In genomic region chr6:13923527-13924145, GRCh38 we compare ENCODE assay signal across 8 cellular contexts. TPM values are rescaled to one million over a fixed set of nuclear protein-coding genes. Genes with fewer than 3 reads are reported as not detected.
DNase-seq lines count a peak whose midpoint lies in the region; ATAC-seq, FAIRE-seq and TF ChIP-seq lines count a peak whose summit lies in the region.

No MANE protein-coding gene starts in this region.

- H3K27ac ChIP-seq in OCI-LY3 (ENCODE audit: low read length): peak overlapping the region; percentile 74
- H3K27ac ChIP-seq in endothelial cell of umbilical vein (ENCODE audit: insufficient read depth, low read depth, low read length): no peak overlapping the region
- peak overlapping the region; percentile 28 for H3K27ac ChIP-seq in osteoblast (ENCODE audit: low read depth, low read length)
- H3K27ac ChIP-seq in SJCRH30: no peak overlapping the region

- CTCF ChIA-PET in endothelial cell of umbilical vein (lab: Charles Lee): interaction anchor here (1.4 to 3.8 kb wide), 7 partner anchors 9 to 143 kb away, joined by 5 to 47 read pairs (median 18); no protein-coding TSS in a partner anchor

- H3K9me3 ChIP-seq in OCI-LY3 (ENCODE audit: insufficient read depth, low read length): no peaks in the 10 kb centered on the region
- no peaks in the 10 kb centered on the region for H3K9me3 ChIP-seq in endothelial cell of umbilical vein (replicated peaks; ENCODE audit: control insufficient read depth, insufficient read depth, low read length)
- H3K9me3 ChIP-seq in osteoblast (ENCODE audit: low read depth, low read length): no peaks in the 10 kb centered on the region
- H3K9me3 ChIP-seq in SJCRH30 (replicated peaks): no peaks in the 10 kb centered on the region

- DNase-seq in ELR (ENCODE audit: low read depth) (peak; percentile 86), endothelial cell of umbilical vein (ENCODE audit: low read depth, low spot score) (peak; percentile 48), osteoblast (ENCODE audit: insufficient read length, low spot score, missing footprints) (peak; percentile 95), KG1 (lab: John Stamatoyannopoulos, UW) (no peak), COR-L47 (lab: John Stamatoyannopoulos, UW) (no peak), SJCRH30 (no peak)

- no peak for ATAC-seq in HG03469 (IDR thresholded peaks at IDR 0.05; ENCODE audit: unreplicated experiment)

- H3K4me3 ChIP-seq in OCI-LY3 (ENCODE audit: low read length) (peak overlapping the region; percentile 87), endothelial cell of umbilical vein (replicated peaks in 1 of 3; ENCODE audit: insufficient read depth in 1 of 3, low read depth in 1 of 3, low read length in 3 of 3) (peak overlapping the region in 1 of 3 experiments; percentile 55), osteoblast (ENCODE audit: insufficient read depth, low read length) (peak overlapping the region; percentile 79), SJCRH30 (no peak overlapping the region)

- H3K4me2 ChIP-seq in OCI-LY3 (ENCODE audit: low read length) (peak overlapping the region; percentile 94), endothelial cell of umbilical vein (ENCODE audit: insufficient read depth, low read length) (peak overlapping the region; percentile 70), osteoblast (ENCODE audit: insufficient read depth, low read length) (peak overlapping the region; percentile 99)

- intact Hi-C loops in endothelial cell of umbilical vein (cut with micrococcal nuclease): loop anchor here (1.0 to 5.0 kb wide), 2 partner anchors 10 to 111 kb away; partner anchors contain the start of gene MCUR1

- POLR2A ChIA-PET in endothelial cell of umbilical vein (lab: Charles Lee): interaction anchor here (0.6 kb wide), 1 partner anchor 123 kb away, joined by 3 read pairs; no protein-coding TSS in a partner anchor

- peak overlapping the region; percentile 71 for H2AFZ ChIP-seq in OCI-LY3 (ENCODE audit: low read depth, low read length)
- peak overlapping the region; percentile 91 for H2AFZ ChIP-seq in endothelial cell of umbilical vein (ENCODE audit: low read depth, low read length)
- H2AFZ ChIP-seq in osteoblast (ENCODE audit: low read length): peak overlapping the region; percentile 94

- H3K4me1 ChIP-seq in OCI-LY3 (ENCODE audit: low read length) (peaks cover 21% of the 10 kb centered on the region), endothelial cell of umbilical vein (ENCODE audit: control insufficient read depth, extremely low read depth, insufficient read depth, low read length) (peaks cover 17% of the 10 kb centered on the region), osteoblast (ENCODE audit: insufficient read depth, low read length) (peaks cover 14% of the 10 kb centered on the region), SJCRH30 (no peaks in the 10 kb centered on the region)

- H4K20me1 ChIP-seq in OCI-LY3 (ENCODE audit: insufficient read depth, low read length): no peaks in the 10 kb centered on the region; the same call in 1 of the 2 replicates
- no peaks in the 10 kb centered on the region for H4K20me1 ChIP-seq in endothelial cell of umbilical vein (replicated peaks; ENCODE audit: control insufficient read depth, extremely low read depth, insufficient read depth, low read length)
- H4K20me1 ChIP-seq in osteoblast (ENCODE audit: insufficient read depth, low read length): no peaks in the 10 kb centered on the region

- dilution Hi-C loops in endothelial cell of umbilical vein (cut with MboI; ENCODE audit: extremely low pct_ligation_motif_present, low sequenced_read_pairs): no loop called here

- H3K9ac ChIP-seq in OCI-LY3 (ENCODE audit: low read length): peak overlapping the region; percentile 72
- no peak overlapping the region for H3K9ac ChIP-seq in endothelial cell of umbilical vein (replicated peaks; ENCODE audit: extremely low read depth, insufficient read depth, low read length)

- no TSS peak for BruUV-seq in endothelial cell of umbilical vein (replicated peaks; lab: Mats Ljungman, UMichigan)

- TF ChIP-seq POLR2A in endothelial cell of umbilical vein (IDR thresholded peaks at IDR 0.05; ENCODE audit: low read depth, low read length): no peak

- H3K36me3 ChIP-seq in OCI-LY3 (replicated peaks; ENCODE audit: low read depth, low read length) (peaks cover 15% of the 10 kb centered on the region), endothelial cell of umbilical vein (ENCODE audit: control insufficient read depth in 2 of 2, extremely low read depth in 1 of 2, insufficient read depth in 2 of 2, low read length in 2 of 2) (no peaks in the 10 kb centered on the region), osteoblast (ENCODE audit: insufficient read depth, low read length) (no peaks in the 10 kb centered on the region), SJCRH30 (no peaks in the 10 kb centered on the region)

- H3K27me3 ChIP-seq in OCI-LY3 (ENCODE audit: low read depth, low read length) (no peaks in the 10 kb centered on the region), endothelial cell of umbilical vein (ENCODE audit: control insufficient read depth in 2 of 2, insufficient read depth in 2 of 2, low read length in 2 of 2) (peaks cover 29 to 50% of the 10 kb centered on the region in 2 experiments), osteoblast (ENCODE audit: insufficient read depth, low read length) (peaks cover 29% of the 10 kb centered on the region), SJCRH30 (no peaks in the 10 kb centered on the region)

- H3K79me2 ChIP-seq in OCI-LY3 (ENCODE audit: low read length): peaks cover 37% of the 10 kb centered on the region
- H3K79me2 ChIP-seq in endothelial cell of umbilical vein (ENCODE audit: control insufficient read depth, insufficient read depth, low read length): no peaks in the 10 kb centered on the region
- H3K79me2 ChIP-seq in osteoblast (ENCODE audit: insufficient read depth, low read length): no peaks in the 10 kb centered on the region

- no peaks in the 10 kb centered on the region for H3K9me1 ChIP-seq in endothelial cell of umbilical vein (replicated peaks; ENCODE audit: control insufficient read depth, extremely low read depth, insufficient read depth, low read length)

- FAIRE-seq in endothelial cell of umbilical vein (lab: Jason Lieb, UNC): peak; percentile 65

- no peak for TF ChIP-seq CTCF in OCI-LY3 (IDR thresholded peaks at IDR 0.05; ENCODE audit: low read depth, low read length)
- no peak for TF ChIP-seq CTCF in endothelial cell of umbilical vein (IDR thresholded peaks at IDR 0.05; ENCODE audit: extremely low read depth in 1 of 2, insufficient read depth in 1 of 2, low read depth in 1 of 2, low read length in 2 of 2)
- TF ChIP-seq CTCF in osteoblast (IDR thresholded peaks at IDR 0.05; ENCODE audit: extremely low read depth, low read depth, low read length): no peak

TF ChIP-seq in endothelial cell of umbilical vein, 7 proteins besides CTCF, POLR2A, EP300 and RAD21:
- peak; percentile 68 for TF ChIP-seq FOS (IDR thresholded peaks at IDR 0.05; ENCODE audit: borderline replicate concordance, insufficient read depth, low read length)
- TF ChIP-seq MAX (IDR thresholded peaks at IDR 0.05; ENCODE audit: insufficient read depth, insufficient read length): no peak
- TF ChIP-seq JUN (IDR thresholded peaks at IDR 0.05; ENCODE audit: borderline replicate concordance, insufficient read depth, insufficient read length, low read depth): peak; percentile 37
- TF ChIP-seq POLR2AphosphoS5 (IDR thresholded peaks at IDR 0.05; ENCODE audit: insufficient read depth, low read depth, low read length): no peak
- TF ChIP-seq EZH2 (IDR thresholded peaks at IDR 0.05; ENCODE audit: borderline replicate concordance, low read depth, low read length, severe bottlenecking): no peak
- no peak for TF ChIP-seq GATA2 (IDR thresholded peaks at IDR 0.05; ENCODE audit: insufficient read depth, insufficient read length, low read depth, low read length)
- no peak for TF ChIP-seq MYC (IDR thresholded peaks at IDR 0.05; ENCODE audit: low read depth, low read length)
TF ChIP-seq in endothelial cell of umbilical vein: peak in this region for 2.

RNA-seq across cellular contexts. Expression of gene RNF182, which starts 1.1 kb away (rescaled TPM):
- total RNA-seq in endothelial cell of umbilical vein (0.78 and 0.93 TPM in 2 replicates), osteoblast (3.3 and 4.4 TPM in 2 replicates)
- polyA plus RNA-seq in endothelial cell of umbilical vein: 0.43 and 0.64 TPM in 2 replicates
- polyA plus RNA-seq in endothelial cell of umbilical vein (2011; cell fraction: cytosol; rRNA removed): 0.83 and 0.95 TPM in 2 replicates
- polyA plus RNA-seq in endothelial cell of umbilical vein (2011; cell fraction: nucleus; rRNA removed): 1.2 and 1.5 TPM in 2 replicates
- 0.78 and 2.2 TPM in 2 replicates for polyA plus RNA-seq in endothelial cell of umbilical vein (2012)
- 0.97 and 2.5 TPM in 2 replicates for polyA minus RNA-seq in endothelial cell of umbilical vein
- 62.3 TPM for polyA minus RNA-seq in endothelial cell of umbilical vein (2011; cell fraction: cytosol; rRNA and poly(A)+ RNA removed)
- polyA minus RNA-seq in endothelial cell of umbilical vein (2011; cell fraction: nucleus; rRNA and poly(A)+ RNA removed): 1.5 and 1.8 TPM in 2 replicates
- total RNA-seq in SJCRH30 (2014; rRNA removed; shearing (Covaris generic)): 0.10 and 0.20 TPM in 2 replicates

Comparison
In these comparisons a context has a peak if more than half of its experiments do, and no peak if none do; other contexts are left out.
1. DNase-seq: peak in ELR (single experiment), endothelial cell of umbilical vein (single experiment) and osteoblast (single experiment); none in KG1 (single experiment), COR-L47 (single experiment) and SJCRH30 (0 of 2).
2. H3K27ac ChIP-seq: peak in OCI-LY3 (single experiment) and osteoblast (single experiment); none in endothelial cell of umbilical vein (single experiment) and SJCRH30 (single experiment).
3. Peak in every context shown above with its lines, with median percentiles within 50 percentile points of each other: H2AFZ ChIP-seq and H3K4me2 ChIP-seq.